In the genomic region with DNA sequence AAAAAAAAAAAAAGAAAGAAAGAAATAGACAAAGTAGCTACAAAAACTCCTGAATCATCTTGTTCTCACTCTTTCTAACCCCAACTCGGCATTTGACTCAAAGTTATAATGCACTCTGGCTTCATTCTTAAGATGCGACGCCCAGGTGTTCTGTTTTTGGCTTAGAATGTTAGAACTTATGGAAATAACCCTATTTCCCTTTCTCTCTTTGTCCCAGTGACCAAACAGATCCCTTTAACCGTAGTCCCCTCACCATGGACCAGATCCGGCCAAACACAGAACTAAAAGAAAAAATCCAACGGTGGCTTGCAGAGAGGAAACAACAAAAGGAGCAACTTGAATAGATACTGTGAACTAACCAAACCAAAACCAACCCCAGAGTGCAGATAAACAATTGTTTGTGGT, we compare ENCODE assay signal across 25 cellular contexts. TPM values are rescaled to one million over a fixed set of nuclear protein-coding genes. Genes with fewer than 3 reads are reported as not detected.
DNase-seq lines count a peak whose midpoint lies in the region; ATAC-seq and TF ChIP-seq lines count a peak whose summit lies in the region.
"Had no signal": no experiment of that assay in that cellular context is flagged by ENCODE, and none has a peak within 500 bp of the region (broad histone marks: within the 10 kb centered on the region; RNA-seq: fewer than 3 reads in every experiment).

No MANE protein-coding gene starts in this region.

- intact Hi-C loops in activated CD4-positive, alpha-beta T cell treated with anti-CD3 and anti-CD28 coated beads, Interleukin-2, amount 10 ng/mL, durations not matched to agents 24 days and 14 days (cut with micrococcal nuclease), result no loop called here
- intact Hi-C loops in activated T-helper 2 cell treated with anti-CD3 and anti-CD28 coated beads, Interferon-gamma antibody, Interleukin-2, Interleukin-4, amounts not matched to agents 10 μg/mL and 5 μg/mL and 100 μg/mL, durations not matched to agents 14 hours and 24 hours and 36 hours (cut with micrococcal nuclease), result no loop called here

- H3K4me3 Mint-ChIP-seq in activated CD4-positive, alpha-beta T cell treated with anti-CD3 and anti-CD28 coated beads, Interleukin-2, amount 10 ng/mL, durations not matched to agents 24 days and 14 days, result peak overlapping the region; percentile 63
- peak overlapping the region; percentile 11 for H3K4me3 Mint-ChIP-seq in activated T-helper 2 cell treated with anti-CD3 and anti-CD28 coated beads, Interferon-gamma antibody, Interleukin-2, Interleukin-4, amounts not matched to agents 10 μg/mL and 5 μg/mL and 100 μg/mL, durations not matched to agents 14 hours and 24 hours and 36 hours (ENCODE audit: low read depth)
- no peak overlapping the region for H3K4me3 Mint-ChIP-seq in nephron progenitor cell
- H3K4me3 Mint-ChIP-seq: neural progenitor cell had no signal

- H3K9ac ChIP-seq in MM.1S (ENCODE audit: low read length), result peak overlapping the region; percentile 14; the same call in 1 of the 2 replicates
- H3K9ac ChIP-seq: neural progenitor cell had no signal

- H3K27me3 ChIP-seq in MM.1S (replicated peaks; ENCODE audit: insufficient read depth, low read length), result no peaks in the 10 kb centered on the region
- H3K27me3 ChIP-seq: BLaER1 treated with 17β-estradiol and CSF1 and Interleukin-3, amounts not matched to agents 10 nM and 100 nM; body of pancreas; neural progenitor cell; transverse colon had no signal

- H4K20me1 ChIP-seq in MM.1S (ENCODE audit: insufficient read depth, low read length), result no peaks in the 10 kb centered on the region
- H4K20me1 ChIP-seq: BLaER1 treated with 17β-estradiol and CSF1 and Interleukin-3, amounts not matched to agents 10 nM and 100 nM had no signal

- peak overlapping the region; percentile 63; the same call in 1 of the 2 replicates for H3K27ac ChIP-seq in MM.1S (ENCODE audit: low read length)
- H3K27ac ChIP-seq: BLaER1 treated with 17β-estradiol and CSF1 and Interleukin-3, amounts not matched to agents 10 nM and 100 nM; body of pancreas; neural progenitor cell had no signal

- H3K4me1 Mint-ChIP-seq in activated CD4-positive, alpha-beta T cell treated with anti-CD3 and anti-CD28 coated beads, Interleukin-2, amount 10 ng/mL, durations not matched to agents 24 days and 14 days, result peaks cover 51% of the 10 kb centered on the region
- H3K4me1 Mint-ChIP-seq in activated T-helper 2 cell treated with anti-CD3 and anti-CD28 coated beads, Interferon-gamma antibody, Interleukin-2, Interleukin-4, amounts not matched to agents 10 μg/mL and 5 μg/mL and 100 μg/mL, durations not matched to agents 14 hours and 24 hours and 36 hours (ENCODE audit: low read depth), result peaks cover 51% of the 10 kb centered on the region
- peaks cover 7% of the 10 kb centered on the region for H3K4me1 Mint-ChIP-seq in nephron progenitor cell

- no peak for TF ChIP-seq CTCF in MM.1S (IDR thresholded peaks at IDR 0.05; ENCODE audit: low read length)
- TF ChIP-seq CTCF in nephron progenitor cell (IDR thresholded peaks at IDR 0.05), result no peak

- H3K4me2 ChIP-seq in MM.1S (ENCODE audit: low read depth, low read length), result peak overlapping the region; percentile 31; the same call in 1 of the 2 replicates
- H3K4me2 ChIP-seq: BLaER1 treated with 17β-estradiol and CSF1 and Interleukin-3, amounts not matched to agents 10 nM and 100 nM; neural progenitor cell had no signal

- no peaks in the 10 kb centered on the region for H3K36me3 ChIP-seq in MM.1S (replicated peaks; ENCODE audit: insufficient read depth, low read length)
- H3K36me3 ChIP-seq: neural progenitor cell had no signal

- H3K27ac Mint-ChIP-seq in activated CD4-positive, alpha-beta T cell treated with anti-CD3 and anti-CD28 coated beads, Interleukin-2, amount 10 ng/mL, durations not matched to agents 24 days and 14 days, result peak overlapping the region; percentile 89
- H3K27ac Mint-ChIP-seq in activated T-helper 2 cell treated with anti-CD3 and anti-CD28 coated beads, Interferon-gamma antibody, Interleukin-2, Interleukin-4, amounts not matched to agents 10 μg/mL and 5 μg/mL and 100 μg/mL, durations not matched to agents 14 hours and 24 hours and 36 hours, result peak overlapping the region; percentile 75
- H3K27ac Mint-ChIP-seq in nephron progenitor cell, result peak overlapping the region; percentile 26
- H3K27ac Mint-ChIP-seq: neural progenitor cell had no signal

- no peak overlapping the region for H2AFZ ChIP-seq in MM.1S (ENCODE audit: low read length)
- H2AFZ ChIP-seq: neural progenitor cell had no signal

- H3K4me1 ChIP-seq in MM.1S (ENCODE audit: low read length), result peaks cover 50% of the 10 kb centered on the region
- H3K4me1 ChIP-seq: neural progenitor cell had no signal

- no peaks in the 10 kb centered on the region for H3K9me3 ChIP-seq in MM.1S (replicated peaks; ENCODE audit: insufficient read depth, low read length)
- H3K9me3 ChIP-seq: BLaER1 treated with 17β-estradiol and CSF1 and Interleukin-3, amounts not matched to agents 10 nM and 100 nM; body of pancreas; transverse colon had no signal

- no peak overlapping the region for H3K4me3 ChIP-seq in MM.1S (ENCODE audit: low read length)
- H3K4me3 ChIP-seq: BLaER1 treated with 17β-estradiol and CSF1 and Interleukin-3, amounts not matched to agents 10 nM and 100 nM; body of pancreas; neural progenitor cell; transverse colon had no signal

- peaks cover 12% of the 10 kb centered on the region for H3K79me2 ChIP-seq in MM.1S (ENCODE audit: low read length)

- H3F3A ChIP-seq in MM.1S (ENCODE audit: insufficient read depth, low read length), result peaks cover 45% of the 10 kb centered on the region

- no peaks in the 10 kb centered on the region for H3K27me3 Mint-ChIP-seq in activated CD4-positive, alpha-beta T cell treated with anti-CD3 and anti-CD28 coated beads, Interleukin-2, amount 10 ng/mL, durations not matched to agents 24 days and 14 days
- H3K27me3 Mint-ChIP-seq in activated T-helper 2 cell treated with anti-CD3 and anti-CD28 coated beads, Interferon-gamma antibody, Interleukin-2, Interleukin-4, amounts not matched to agents 10 μg/mL and 5 μg/mL and 100 μg/mL, durations not matched to agents 14 hours and 24 hours and 36 hours (ENCODE audit: low read depth), result no peaks in the 10 kb centered on the region
- peaks cover 2% of the 10 kb centered on the region for H3K27me3 Mint-ChIP-seq in nephron progenitor cell (ENCODE audit: low read depth, poor library complexity)

- peak; percentile 81 for DNase-seq in activated CD4-positive, alpha-beta T cell treated with anti-CD3 and anti-CD28 coated beads, Interleukin-2, amount 10 ng/mL, durations not matched to agents 24 days and 14 days
- no peak for DNase-seq in activated CD4-positive, alpha-beta T cell treated with anti-CD3 and anti-CD28 coated beads, Interleukin-2, amount 50 U/mL, for 48 hours
- DNase-seq in MM.1S (peak; percentile 15), nephron progenitor cell (no peak), HK-2 (ENCODE audit: unreplicated experiment) (no peak), NCI-H2029 treated with DMSO at 0.1 percent for 48 hours (lab: John Stamatoyannopoulos, UW) (no peak)
- peak; percentile 18 for DNase-seq in activated T-helper 2 cell treated with anti-CD3 and anti-CD28 coated beads, Interferon-gamma antibody, Interleukin-2, Interleukin-4, amounts not matched to agents 10 μg/mL and 5 μg/mL and 100 μg/mL, durations not matched to agents 14 hours and 24 hours and 36 hours (ENCODE audit: low spot score)
- DNase-seq: activated CD4-positive, alpha-beta T cell treated with anti-CD3 and anti-CD28 coated beads for 48 hours; activated effector memory CD4-positive, alpha-beta T cell treated with Interleukin-2 at 50 U/mL for 16 hours; body of pancreas; cortex of kidney; DMS153; foreskin fibroblast; GF-D8; hippocampal formation; Karpas-422; mesenchymal stem cell; NCI-H1105; NCI-H526 treated with DMSO at 0.1 percent for 48 hours; transverse colon had no signal

- H3K9me3 Mint-ChIP-seq in activated CD4-positive, alpha-beta T cell treated with anti-CD3 and anti-CD28 coated beads, Interleukin-2, amount 10 ng/mL, durations not matched to agents 24 days and 14 days, result no peaks in the 10 kb centered on the region
- no peaks in the 10 kb centered on the region for H3K9me3 Mint-ChIP-seq in activated T-helper 2 cell treated with anti-CD3 and anti-CD28 coated beads, Interferon-gamma antibody, Interleukin-2, Interleukin-4, amounts not matched to agents 10 μg/mL and 5 μg/mL and 100 μg/mL, durations not matched to agents 14 hours and 24 hours and 36 hours
- H3K9me3 Mint-ChIP-seq in nephron progenitor cell, result no peaks in the 10 kb centered on the region
- H3K9me3 Mint-ChIP-seq: neural progenitor cell had no signal

- peaks cover 51% of the 10 kb centered on the region for H3K36me3 Mint-ChIP-seq in activated CD4-positive, alpha-beta T cell treated with anti-CD3 and anti-CD28 coated beads, Interleukin-2, amount 10 ng/mL, durations not matched to agents 24 days and 14 days (ENCODE audit: low read depth)
- peaks cover 50% of the 10 kb centered on the region for H3K36me3 Mint-ChIP-seq in activated T-helper 2 cell treated with anti-CD3 and anti-CD28 coated beads, Interferon-gamma antibody, Interleukin-2, Interleukin-4, amounts not matched to agents 10 μg/mL and 5 μg/mL and 100 μg/mL, durations not matched to agents 14 hours and 24 hours and 36 hours (ENCODE audit: low read depth)
- H3K36me3 Mint-ChIP-seq in nephron progenitor cell (ENCODE audit: low read depth), result peaks cover 31% of the 10 kb centered on the region

- no peak for ATAC-seq in GM19023 (IDR thresholded peaks at IDR 0.05; ENCODE audit: unreplicated experiment)
- ATAC-seq: body of pancreas had no signal

- no peaks in the 10 kb centered on the region for H3K9me2 ChIP-seq in MM.1S (replicated peaks; ENCODE audit: insufficient read depth, low read length)

RNA-seq across cellular contexts. Expression of a gene that starts 5.3 kb away (rescaled TPM):
- total RNA-seq in activated CD4-positive, alpha-beta T cell treated with anti-CD3 and anti-CD28 coated beads, Interleukin-2, amount 10 ng/mL, durations not matched to agents 24 days and 14 days, result 220 and 228 TPM in 2 replicates
- total RNA-seq in activated T-helper 2 cell treated with anti-CD3 and anti-CD28 coated beads, Interferon-gamma antibody, Interleukin-2, Interleukin-4, amounts not matched to agents 10 μg/mL and 5 μg/mL and 100 μg/mL, durations not matched to agents 14 hours and 24 hours and 36 hours, result 237 and 266 TPM in 2 replicates

RNA-seq across cellular contexts. Expression of a gene that starts 36.7 kb away (rescaled TPM):
- 46.3 and 47.9 TPM in 2 replicates for total RNA-seq in activated CD4-positive, alpha-beta T cell treated with anti-CD3 and anti-CD28 coated beads, Interleukin-2, amount 10 ng/mL, durations not matched to agents 24 days and 14 days
- 41.2 and 44.1 TPM in 2 replicates for total RNA-seq in activated T-helper 2 cell treated with anti-CD3 and anti-CD28 coated beads, Interferon-gamma antibody, Interleukin-2, Interleukin-4, amounts not matched to agents 10 μg/mL and 5 μg/mL and 100 μg/mL, durations not matched to agents 14 hours and 24 hours and 36 hours

RNA-seq across cellular contexts. Expression of a gene that starts 40.2 kb away (rescaled TPM):
- 70.7 and 73.2 TPM in 2 replicates for total RNA-seq in activated CD4-positive, alpha-beta T cell treated with anti-CD3 and anti-CD28 coated beads, Interleukin-2, amount 10 ng/mL, durations not matched to agents 24 days and 14 days
- total RNA-seq in activated T-helper 2 cell treated with anti-CD3 and anti-CD28 coated beads, Interferon-gamma antibody, Interleukin-2, Interleukin-4, amounts not matched to agents 10 μg/mL and 5 μg/mL and 100 μg/mL, durations not matched to agents 14 hours and 24 hours and 36 hours, result 61.6 and 64.2 TPM in 2 replicates

RNA-seq across cellular contexts. Expression of a gene that starts 52.0 kb away (rescaled TPM):
- total RNA-seq in activated CD4-positive, alpha-beta T cell treated with anti-CD3 and anti-CD28 coated beads, Interleukin-2, amount 10 ng/mL, durations not matched to agents 24 days and 14 days, result 143 and 145 TPM in 2 replicates
- total RNA-seq in activated T-helper 2 cell treated with anti-CD3 and anti-CD28 coated beads, Interferon-gamma antibody, Interleukin-2, Interleukin-4, amounts not matched to agents 10 μg/mL and 5 μg/mL and 100 μg/mL, durations not matched to agents 14 hours and 24 hours and 36 hours, result 134 and 139 TPM in 2 replicates
- total RNA-seq: body of pancreas, OCI-LY7, pulmonary artery endothelial cell had no signal

RNA-seq across cellular contexts. Expression of a gene that starts 53.6 kb away (rescaled TPM):
- 381 and 400 TPM in 2 replicates for total RNA-seq in activated CD4-positive, alpha-beta T cell treated with anti-CD3 and anti-CD28 coated beads, Interleukin-2, amount 10 ng/mL, durations not matched to agents 24 days and 14 days
- total RNA-seq in activated T-helper 2 cell treated with anti-CD3 and anti-CD28 coated beads, Interferon-gamma antibody, Interleukin-2, Interleukin-4, amounts not matched to agents 10 μg/mL and 5 μg/mL and 100 μg/mL, durations not matched to agents 14 hours and 24 hours and 36 hours, result 386 and 400 TPM in 2 replicates
- total RNA-seq: OCI-LY7, pulmonary artery endothelial cell had no signal

Comparison
In these comparisons a context has a peak if more than half of its experiments do, and no peak if none do; other contexts are left out.
1. DNase-seq: peak in activated CD4-positive, alpha-beta T cell treated with anti-CD3 and anti-CD28 coated beads, Interleukin-2, amount 10 ng/mL, durations not matched to agents 24 days and 14 days (single experiment), MM.1S (single experiment) and activated T-helper 2 cell treated with anti-CD3 and anti-CD28 coated beads, Interferon-gamma antibody, Interleukin-2, Interleukin-4, amounts not matched to agents 10 μg/mL and 5 μg/mL and 100 μg/mL, durations not matched to agents 14 hours and 24 hours and 36 hours (single experiment); none in activated CD4-positive, alpha-beta T cell treated with anti-CD3 and anti-CD28 coated beads, Interleukin-2, amount 50 U/mL, for 48 hours (0 of 2), nephron progenitor cell (single experiment), HK-2 (single experiment) and NCI-H2029 treated with DMSO at 0.1 percent for 48 hours (single experiment).
2. H3K27ac Mint-ChIP-seq: peak in every context shown above with its lines; median percentile 89 in activated CD4-positive, alpha-beta T cell treated with anti-CD3 and anti-CD28 coated beads, Interleukin-2, amount 10 ng/mL, durations not matched to agents 24 days and 14 days; 75 in activated T-helper 2 cell treated with anti-CD3 and anti-CD28 coated beads, Interferon-gamma antibody, Interleukin-2, Interleukin-4, amounts not matched to agents 10 μg/mL and 5 μg/mL and 100 μg/mL, durations not matched to agents 14 hours and 24 hours and 36 hours; 26 in nephron progenitor cell.